ENCODE assay signal across 28 cellular contexts in genomic region chr16:79867425-79867997, GRCh38.
"Had no signal": no experiment of that assay in that cellular context is flagged by ENCODE, and none has a peak within 500 bp of the region (broad histone marks: within the 10 kb centered on the region; RNA-seq: fewer than 3 reads in every experiment).

No MANE protein-coding gene starts in this region.

- H3K27ac Mint-ChIP-seq: dendritic cell treated with granulocyte-macrophage colony-stimulating factor and Interleukin-4, amounts not matched to agents 40 ng/mL and 50 ng/mL, for 4 days; effector memory CD8-positive, alpha-beta T cell had no signal

- DNase-seq: colonic mucosa; cortex of kidney; dermis blood vessel endothelial cell; dorsolateral prefrontal cortex; effector CD4-positive, alpha-beta T cell; effector CD8-positive, alpha-beta T cell; effector memory CD4-positive, alpha-beta T cell; effector memory CD8-positive, alpha-beta T cell; erythroblast; esophagus squamous epithelium; foreskin fibroblast; foreskin keratinocyte; foreskin melanocyte; gastrocnemius medialis; glutamatergic neuron; head of caudate nucleus; heart left ventricle; heart right ventricle had no signal

- H3K4me2 ChIP-seq: hepatocyte had no signal

- H3K4me1 ChIP-seq: colonic mucosa, foreskin keratinocyte, gastrocnemius medialis, gastroesophageal sphincter, heart left ventricle, heart right ventricle had no signal

- H3K27me3 ChIP-seq: colonic mucosa, esophagus squamous epithelium, foreskin keratinocyte, gastrocnemius medialis, gastroesophageal sphincter, heart left ventricle, hepatocyte had no signal

- ATAC-seq: effector memory CD8-positive, alpha-beta T cell; esophagus mucosa; foreskin keratinocyte; gastrocnemius medialis; gastroesophageal sphincter; heart left ventricle; heart right ventricle had no signal

- H3K27ac ChIP-seq: colonic mucosa, coronary artery, dorsolateral prefrontal cortex, epithelial cell of prostate, esophagus squamous epithelium, foreskin keratinocyte, gastrocnemius medialis, gastroesophageal sphincter, heart left ventricle, heart right ventricle, hepatocyte had no signal

- H3K4me3 ChIP-seq: colonic mucosa, coronary artery, dorsolateral prefrontal cortex, esophagus squamous epithelium, gastrocnemius medialis, gastroesophageal sphincter, heart left ventricle, heart right ventricle, hepatocyte had no signal

- H3K79me2 ChIP-seq: hepatocyte had no signal

- H3K4me3 Mint-ChIP-seq: dendritic cell treated with granulocyte-macrophage colony-stimulating factor and Interleukin-4, amounts not matched to agents 40 ng/mL and 50 ng/mL, for 4 days; effector memory CD8-positive, alpha-beta T cell had no signal

- FAIRE-seq: colon, endometrium, endothelial cell of umbilical vein, frontal cortex had no signal

- H2AFZ ChIP-seq: hepatocyte had no signal

- H3K36me3 ChIP-seq: colonic mucosa, esophagus squamous epithelium, gastrocnemius medialis, gastroesophageal sphincter, heart left ventricle, heart right ventricle had no signal

- H3K9me3 Mint-ChIP-seq: dendritic cell treated with granulocyte-macrophage colony-stimulating factor and Interleukin-4, amounts not matched to agents 40 ng/mL and 50 ng/mL, for 4 days; effector memory CD8-positive, alpha-beta T cell had no signal

- H3K9me3 ChIP-seq: colonic mucosa, esophagus squamous epithelium, gastrocnemius medialis, gastroesophageal sphincter, heart left ventricle, heart right ventricle had no signal

- H3K27me3 Mint-ChIP-seq: dendritic cell treated with granulocyte-macrophage colony-stimulating factor and Interleukin-4, amounts not matched to agents 40 ng/mL and 50 ng/mL, for 4 days had no signal
